ENCODE assay signal across 1 cellular context in genomic region chr2:237742191-237742590, GRCh38.
TF ChIP-seq lines count a peak whose summit lies in the region.

No MANE protein-coding gene starts in this region.

TF ChIP-seq in HepG2, 621 proteins besides CTCF, POLR2A, EP300 and RAD21 (continued from another document and continues in another):
- TF ChIP-seq, protein P1, sequence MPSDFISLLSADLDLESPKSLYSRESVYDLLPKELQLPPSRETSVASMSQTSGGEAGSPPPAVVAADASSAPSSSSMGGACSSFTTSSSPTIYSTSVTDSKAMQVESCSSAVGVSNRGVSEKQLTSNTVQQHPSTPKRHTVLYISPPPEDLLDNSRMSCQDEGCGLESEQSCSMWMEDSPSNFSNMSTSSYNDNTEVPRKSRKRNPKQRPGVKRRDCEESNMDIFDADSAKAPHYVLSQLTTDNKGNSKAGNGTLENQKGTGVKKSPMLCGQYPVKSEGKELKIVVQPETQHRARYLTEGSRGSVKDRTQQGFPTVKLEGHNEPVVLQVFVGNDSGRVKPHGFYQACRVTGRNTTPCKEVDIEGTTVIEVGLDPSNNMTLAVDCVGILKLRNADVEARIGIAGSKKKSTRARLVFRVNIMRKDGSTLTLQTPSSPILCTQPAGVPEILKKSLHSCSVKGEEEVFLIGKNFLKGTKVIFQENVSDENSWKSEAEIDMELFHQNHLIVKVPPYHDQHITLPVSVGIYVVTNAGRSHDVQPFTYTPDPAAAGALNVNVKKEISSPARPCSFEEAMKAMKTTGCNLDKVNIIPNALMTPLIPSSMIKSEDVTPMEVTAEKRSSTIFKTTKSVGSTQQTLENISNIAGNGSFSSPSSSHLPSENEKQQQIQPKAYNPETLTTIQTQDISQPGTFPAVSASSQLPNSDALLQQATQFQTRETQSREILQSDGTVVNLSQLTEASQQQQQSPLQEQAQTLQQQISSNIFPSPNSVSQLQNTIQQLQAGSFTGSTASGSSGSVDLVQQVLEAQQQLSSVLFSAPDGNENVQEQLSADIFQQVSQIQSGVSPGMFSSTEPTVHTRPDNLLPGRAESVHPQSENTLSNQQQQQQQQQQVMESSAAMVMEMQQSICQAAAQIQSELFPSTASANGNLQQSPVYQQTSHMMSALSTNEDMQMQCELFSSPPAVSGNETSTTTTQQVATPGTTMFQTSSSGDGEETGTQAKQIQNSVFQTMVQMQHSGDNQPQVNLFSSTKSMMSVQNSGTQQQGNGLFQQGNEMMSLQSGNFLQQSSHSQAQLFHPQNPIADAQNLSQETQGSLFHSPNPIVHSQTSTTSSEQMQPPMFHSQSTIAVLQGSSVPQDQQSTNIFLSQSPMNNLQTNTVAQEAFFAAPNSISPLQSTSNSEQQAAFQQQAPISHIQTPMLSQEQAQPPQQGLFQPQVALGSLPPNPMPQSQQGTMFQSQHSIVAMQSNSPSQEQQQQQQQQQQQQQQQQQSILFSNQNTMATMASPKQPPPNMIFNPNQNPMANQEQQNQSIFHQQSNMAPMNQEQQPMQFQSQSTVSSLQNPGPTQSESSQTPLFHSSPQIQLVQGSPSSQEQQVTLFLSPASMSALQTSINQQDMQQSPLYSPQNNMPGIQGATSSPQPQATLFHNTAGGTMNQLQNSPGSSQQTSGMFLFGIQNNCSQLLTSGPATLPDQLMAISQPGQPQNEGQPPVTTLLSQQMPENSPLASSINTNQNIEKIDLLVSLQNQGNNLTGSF (CRISPR knock-in tag; IDR thresholded peaks at IDR 0.05) = no peak
- peak; percentile 93 for TF ChIP-seq BHLHE40 (IDR thresholded peaks at IDR 0.05; ENCODE audit: low read length)
- TF ChIP-seq ZNF232 (CRISPR knock-in tag; IDR thresholded peaks at IDR 0.05; ENCODE audit: borderline replicate concordance) = no peak
- 0 out of 2 replicates have a peak, but pooled peaks have one; percentile 53 for TF ChIP-seq HIVEP1 (CRISPR knock-in tag; IDR thresholded peaks at IDR 0.05)
- peak; percentile 57; the same call in 1 of the 2 replicates for TF ChIP-seq ZNF230 (CRISPR knock-in tag; IDR thresholded peaks at IDR 0.05)
- no peak for TF ChIP-seq ZNF576 (CRISPR knock-in tag; IDR thresholded peaks at IDR 0.05)
- TF ChIP-seq SPEN (CRISPR knock-in tag; IDR thresholded peaks at IDR 0.05; ENCODE audit: low read depth) = peak; percentile 48; the same call in 1 of the 2 replicates
- TF ChIP-seq, protein P2, sequence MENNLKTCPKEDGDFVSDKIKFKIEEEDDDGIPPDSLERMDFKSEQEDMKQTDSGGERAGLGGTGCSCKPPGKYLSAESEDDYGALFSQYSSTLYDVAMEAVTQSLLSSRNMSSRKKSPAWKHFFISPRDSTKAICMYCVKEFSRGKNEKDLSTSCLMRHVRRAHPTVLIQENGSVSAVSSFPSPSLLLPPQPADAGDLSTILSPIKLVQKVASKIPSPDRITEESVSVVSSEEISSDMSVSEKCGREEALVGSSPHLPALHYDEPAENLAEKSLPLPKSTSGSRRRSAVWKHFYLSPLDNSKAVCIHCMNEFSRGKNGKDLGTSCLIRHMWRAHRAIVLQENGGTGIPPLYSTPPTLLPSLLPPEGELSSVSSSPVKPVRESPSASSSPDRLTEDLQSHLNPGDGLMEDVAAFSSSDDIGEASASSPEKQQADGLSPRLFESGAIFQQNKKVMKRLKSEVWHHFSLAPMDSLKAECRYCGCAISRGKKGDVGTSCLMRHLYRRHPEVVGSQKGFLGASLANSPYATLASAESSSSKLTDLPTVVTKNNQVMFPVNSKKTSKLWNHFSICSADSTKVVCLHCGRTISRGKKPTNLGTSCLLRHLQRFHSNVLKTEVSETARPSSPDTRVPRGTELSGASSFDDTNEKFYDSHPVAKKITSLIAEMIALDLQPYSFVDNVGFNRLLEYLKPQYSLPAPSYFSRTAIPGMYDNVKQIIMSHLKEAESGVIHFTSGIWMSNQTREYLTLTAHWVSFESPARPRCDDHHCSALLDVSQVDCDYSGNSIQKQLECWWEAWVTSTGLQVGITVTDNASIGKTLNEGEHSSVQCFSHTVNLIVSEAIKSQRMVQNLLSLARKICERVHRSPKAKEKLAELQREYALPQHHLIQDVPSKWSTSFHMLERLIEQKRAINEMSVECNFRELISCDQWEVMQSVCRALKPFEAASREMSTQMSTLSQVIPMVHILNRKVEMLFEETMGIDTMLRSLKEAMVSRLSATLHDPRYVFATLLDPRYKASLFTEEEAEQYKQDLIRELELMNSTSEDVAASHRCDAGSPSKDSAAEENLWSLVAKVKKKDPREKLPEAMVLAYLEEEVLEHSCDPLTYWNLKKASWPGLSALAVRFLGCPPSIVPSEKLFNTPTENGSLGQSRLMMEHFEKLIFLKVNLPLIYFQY (CRISPR knock-in tag; IDR thresholded peaks at IDR 0.05; ENCODE audit: borderline replicate concordance) = 0 out of 2 replicates have a peak, but pooled peaks have one; percentile 44
- TF ChIP-seq KMT2A (CRISPR knock-in tag; IDR thresholded peaks at IDR 0.05) = 0 out of 2 replicates have a peak, but pooled peaks have one; percentile 27
- peak; percentile 65; the same call in 1 of the 2 replicates for TF ChIP-seq FOXJ3 (CRISPR knock-in tag; IDR thresholded peaks at IDR 0.05; ENCODE audit: borderline replicate concordance)
- no peak for TF ChIP-seq THYN1 (CRISPR knock-in tag; IDR thresholded peaks at IDR 0.05; ENCODE audit: borderline replicate concordance, low read depth)
- TF ChIP-seq, protein P3, sequence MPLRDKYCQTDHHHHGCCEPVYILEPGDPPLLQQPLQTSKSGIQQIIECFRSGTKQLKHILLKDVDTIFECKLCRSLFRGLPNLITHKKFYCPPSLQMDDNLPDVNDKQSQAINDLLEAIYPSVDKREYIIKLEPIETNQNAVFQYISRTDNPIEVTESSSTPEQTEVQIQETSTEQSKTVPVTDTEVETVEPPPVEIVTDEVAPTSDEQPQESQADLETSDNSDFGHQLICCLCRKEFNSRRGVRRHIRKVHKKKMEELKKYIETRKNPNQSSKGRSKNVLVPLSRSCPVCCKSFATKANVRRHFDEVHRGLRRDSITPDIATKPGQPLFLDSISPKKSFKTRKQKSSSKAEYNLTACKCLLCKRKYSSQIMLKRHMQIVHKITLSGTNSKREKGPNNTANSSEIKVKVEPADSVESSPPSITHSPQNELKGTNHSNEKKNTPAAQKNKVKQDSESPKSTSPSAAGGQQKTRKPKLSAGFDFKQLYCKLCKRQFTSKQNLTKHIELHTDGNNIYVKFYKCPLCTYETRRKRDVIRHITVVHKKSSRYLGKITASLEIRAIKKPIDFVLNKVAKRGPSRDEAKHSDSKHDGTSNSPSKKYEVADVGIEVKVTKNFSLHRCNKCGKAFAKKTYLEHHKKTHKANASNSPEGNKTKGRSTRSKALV (CRISPR knock-in tag; IDR thresholded peaks at IDR 0.05) = no peak
- no peak for TF ChIP-seq TGIF2 (CRISPR knock-in tag; IDR thresholded peaks at IDR 0.05)
- no peak for TF ChIP-seq ZNF563 (CRISPR knock-in tag; IDR thresholded peaks at IDR 0.05)
- TF ChIP-seq HNF1A (IDR thresholded peaks at IDR 0.05; ENCODE audit: low read depth) = no peak
- TF ChIP-seq HNF1A (CRISPR knock-in tag; IDR thresholded peaks at IDR 0.05; ENCODE audit: borderline replicate concordance) = no peak
- TF ChIP-seq ZNF709 (CRISPR knock-in tag; IDR thresholded peaks at IDR 0.05) = no peak
- peak; percentile 80 for TF ChIP-seq FOXA3 (CRISPR knock-in tag; IDR thresholded peaks at IDR 0.05)
- TF ChIP-seq ISX (CRISPR knock-in tag; conservative IDR thresholded peaks at IDR 0.05) = no peak
- TF ChIP-seq POLR2G (IDR thresholded peaks at IDR 0.05; ENCODE audit: low read depth, low read length) = no peak
- TF ChIP-seq ZNF512 (CRISPR knock-in tag; IDR thresholded peaks at IDR 0.05) = no peak
- TF ChIP-seq CHCHD3 (CRISPR knock-in tag; IDR thresholded peaks at IDR 0.05) = no peak
- TF ChIP-seq ATF2 (CRISPR knock-in tag; IDR thresholded peaks at IDR 0.05) = no peak
- TF ChIP-seq ZNF281 (CRISPR knock-in tag; IDR thresholded peaks at IDR 0.05; ENCODE audit: borderline replicate concordance) = peak; percentile 94
- peak; percentile 87 for TF ChIP-seq SMAD3 (CRISPR knock-in tag; IDR thresholded peaks at IDR 0.05)
- TF ChIP-seq PPARG (CRISPR knock-in tag; conservative IDR thresholded peaks at IDR 0.05) = peak; percentile 71
- no peak for TF ChIP-seq NFE2L2 (IDR thresholded peaks at IDR 0.05; ENCODE audit: low read length)
- no peak for TF ChIP-seq ZC3H13 (CRISPR knock-in tag; IDR thresholded peaks at IDR 0.05)
- TF ChIP-seq MIXL1 (CRISPR knock-in tag; IDR thresholded peaks at IDR 0.05) = 0 out of 2 replicates have a peak, but pooled peaks have one; percentile 52
- peak; percentile 90 for TF ChIP-seq ZNF264 (CRISPR knock-in tag; IDR thresholded peaks at IDR 0.05)
- TF ChIP-seq GZF1 (CRISPR knock-in tag; IDR thresholded peaks at IDR 0.05) = no peak
- no peak for TF ChIP-seq HOXA7 (CRISPR knock-in tag; IDR thresholded peaks at IDR 0.05)
- no peak for TF ChIP-seq TSC22D2 (CRISPR knock-in tag; IDR thresholded peaks at IDR 0.05; ENCODE audit: borderline replicate concordance)
